Comparison of ENCODE assay signal across 8 cellular contexts in genomic region chr14:73227812-73228781, GRCh38. TPM values are rescaled to one million over a fixed set of nuclear protein-coding genes. Genes with fewer than 3 reads are reported as not detected.
DNase-seq lines count a peak whose midpoint lies in the region; ATAC-seq and TF ChIP-seq lines count a peak whose summit lies in the region.

No MANE protein-coding gene starts in this region.

- no TSS peak for BruUV-seq in PC-3 (replicated peaks; lab: Mats Ljungman, UMichigan)

- H3K4ac ChIP-seq in neuronal stem cell (ENCODE audit: low read length) = no peak overlapping the region

- intact Hi-C loops in CD14-positive monocyte (cut with micrococcal nuclease) (no loop called here), PC-3 (cut with micrococcal nuclease) (loop anchor here (2.0 to 10.0 kb wide), 2 partner anchors 245 to 337 kb away; partner anchors contain the start of gene ACOT2)
- intact Hi-C loops in activated T-helper 1 cell treated with anti-CD3 and anti-CD28 coated beads, Interleukin-12 subunit alpha, Interleukin-12 subunit beta, Interleukin-2, Interleukin-4 antibody, amounts not matched to agents 30 ng/mL and 10 ng/mL and 1 ng/mL, durations not matched to agents 14 hours and 24 hours and 36 hours (cut with micrococcal nuclease) = no loop called here

- no peak overlapping the region for H4K8ac ChIP-seq in neuronal stem cell (ENCODE audit: low read depth, low read length)

- H3K9me3 ChIP-seq in PC-3 (ENCODE audit: low read length) (no peaks in the 10 kb centered on the region), neuronal stem cell (replicated peaks in 1 of 2; ENCODE audit: control insufficient read depth in 2 of 2, insufficient read depth in 1 of 2, low read depth in 1 of 2, low read length in 2 of 2) (no peaks in the 10 kb centered on the region)

- H3K9ac ChIP-seq in PC-3 (ENCODE audit: low read length) (peak overlapping the region; percentile 56), neuronal stem cell (ENCODE audit: low read depth, low read length, poor library complexity) (no peak overlapping the region)

- no peak overlapping the region for H2BK120ac ChIP-seq in neuronal stem cell (ENCODE audit: low read depth, low read length)

- H3K9me3 Mint-ChIP-seq in CD14-positive monocyte = peaks cover 0 to 2% (median 0%) of the 10 kb centered on the region in 7 donors
- no peaks in the 10 kb centered on the region for H3K9me3 Mint-ChIP-seq in activated T-helper 1 cell treated with anti-CD3 and anti-CD28 coated beads, Interleukin-12 subunit alpha, Interleukin-12 subunit beta, Interleukin-2, Interleukin-4 antibody, amounts not matched to agents 30 ng/mL and 10 ng/mL and 1 ng/mL, durations not matched to agents 14 hours and 24 hours and 36 hours

- no peak overlapping the region for H3K4me3 Mint-ChIP-seq in CD14-positive monocyte
- H3K4me3 Mint-ChIP-seq in activated T-helper 1 cell treated with anti-CD3 and anti-CD28 coated beads, Interleukin-12 subunit alpha, Interleukin-12 subunit beta, Interleukin-2, Interleukin-4 antibody, amounts not matched to agents 30 ng/mL and 10 ng/mL and 1 ng/mL, durations not matched to agents 14 hours and 24 hours and 36 hours = no peak overlapping the region

- H2AFZ ChIP-seq in PC-3 (ENCODE audit: low read length) = peak overlapping the region; percentile 66
- no peak overlapping the region for H2AFZ ChIP-seq in neuronal stem cell (ENCODE audit: low read length)

- H3K23ac ChIP-seq in neuronal stem cell (ENCODE audit: low read depth, low read length, poor library complexity) = no peak overlapping the region

- no peak overlapping the region for H2AK5ac ChIP-seq in neuronal stem cell (ENCODE audit: low read depth, low read length)

- no peak overlapping the region for H4K91ac ChIP-seq in neuronal stem cell (ENCODE audit: low read depth, low read length, poor library complexity)

- H3K79me1 ChIP-seq in neuronal stem cell (ENCODE audit: low read depth, low read length) = no peaks in the 10 kb centered on the region

- no peaks in the 10 kb centered on the region for H4K20me1 ChIP-seq in PC-3 (ENCODE audit: low read length)

- H3K36me3 ChIP-seq in PC-3 (ENCODE audit: low read depth, low read length) = no peaks in the 10 kb centered on the region
- H3K36me3 ChIP-seq in neuronal stem cell (replicated peaks in 1 of 2; ENCODE audit: control insufficient read depth in 2 of 2, insufficient read depth in 2 of 2, low read length in 2 of 2) = peaks cover 0 to 16% of the 10 kb centered on the region in 2 donors

- H3K27me3 ChIP-seq in PC-3 (ENCODE audit: low read length) = no peaks in the 10 kb centered on the region
- no peaks in the 10 kb centered on the region for H3K27me3 ChIP-seq in neuronal stem cell (ENCODE audit: control insufficient read depth in 3 of 3, insufficient read depth in 3 of 3, low read depth in 1 of 3, low read length in 3 of 3)

- H3K27me3 Mint-ChIP-seq in CD14-positive monocyte (ENCODE audit: low read depth in 3 of 3) = peaks cover 4 to 17% (median 7%) of the 10 kb centered on the region in 3 donors
- H3K27me3 Mint-ChIP-seq in activated T-helper 1 cell treated with anti-CD3 and anti-CD28 coated beads, Interleukin-12 subunit alpha, Interleukin-12 subunit beta, Interleukin-2, Interleukin-4 antibody, amounts not matched to agents 30 ng/mL and 10 ng/mL and 1 ng/mL, durations not matched to agents 14 hours and 24 hours and 36 hours (ENCODE audit: insufficient read depth) = peaks cover 5% of the 10 kb centered on the region

- CTCF ChIA-PET in PC-3 (lab: Charles Lee) = interaction anchor here (1.2 kb wide), 3 partner anchors 18 to 67 kb away, joined by 6 to 9 read pairs (median 8); no protein-coding TSS in a partner anchor

- no peak for TF ChIP-seq CTCF in CD14-positive monocyte (IDR thresholded peaks at IDR 0.05)
- no peak for TF ChIP-seq CTCF in PC-3 (conservative IDR thresholded peaks at IDR 0.05; ENCODE audit: low read depth, low read length)
- TF ChIP-seq CTCF in epithelial cell of proximal tubule (conservative IDR thresholded peaks at IDR 0.05; ENCODE audit: low read depth, low read length) = no peak

- H3K18ac ChIP-seq in neuronal stem cell (ENCODE audit: low read length) = peak overlapping the region; percentile 36

- H3K4me1 ChIP-seq in PC-3 (ENCODE audit: insufficient read depth, low read length) (peaks cover 23% of the 10 kb centered on the region), neuronal stem cell (ENCODE audit: control insufficient read depth in 2 of 2, insufficient read depth in 1 of 2, low read depth in 1 of 2, low read length in 2 of 2) (peaks cover 7 to 19% of the 10 kb centered on the region in 2 donors)

- H3K4me3 ChIP-seq in PC-3 (ENCODE audit: low read length) (peak overlapping the region; percentile 40; the same call in 1 of the 2 replicates), epithelial cell of proximal tubule (ENCODE audit: low read depth, low read length) (peak overlapping the region; percentile 21), neuronal stem cell (ENCODE audit: low read length in 2 of 2) (no peak overlapping the region)

- DNase-seq in CD14-positive monocyte (ENCODE audit: low spot score) (peak; percentile 44), PC-3 (peak; percentile 97), epithelial cell of proximal tubule (ENCODE audit: low read depth) (peak; percentile 97), neuronal stem cell (ENCODE audit: low spot score) (no peak)
- DNase-seq in activated CD8-positive, alpha-beta memory T cell treated with anti-CD3 and anti-CD28 coated beads for 24 hours = no peak
- DNase-seq in activated T-helper 1 cell treated with anti-CD3 and anti-CD28 coated beads, Interleukin-12 subunit alpha, Interleukin-12 subunit beta, Interleukin-2, Interleukin-4 antibody, amounts not matched to agents 30 ng/mL and 10 ng/mL and 1 ng/mL, durations not matched to agents 14 hours and 24 hours and 36 hours (ENCODE audit: low spot score) = no peak

- H3K36me3 Mint-ChIP-seq in CD14-positive monocyte = peaks cover 49 to 61% of the 10 kb centered on the region in 2 donors
- peaks cover 8% of the 10 kb centered on the region for H3K36me3 Mint-ChIP-seq in activated T-helper 1 cell treated with anti-CD3 and anti-CD28 coated beads, Interleukin-12 subunit alpha, Interleukin-12 subunit beta, Interleukin-2, Interleukin-4 antibody, amounts not matched to agents 30 ng/mL and 10 ng/mL and 1 ng/mL, durations not matched to agents 14 hours and 24 hours and 36 hours (ENCODE audit: low read depth)

- no CpG with 5 or more reads among the region's 25 CpGs for WGBS in neuronal stem cell (ENCODE audit: extremely low coverage in 2 of 2, insufficient read length in 2 of 2, insufficient replicate concordance in 1 of 2), 2 donors

- peaks cover 5% of the 10 kb centered on the region for H3K4me1 Mint-ChIP-seq in CD14-positive monocyte
- H3K4me1 Mint-ChIP-seq in activated T-helper 1 cell treated with anti-CD3 and anti-CD28 coated beads, Interleukin-12 subunit alpha, Interleukin-12 subunit beta, Interleukin-2, Interleukin-4 antibody, amounts not matched to agents 30 ng/mL and 10 ng/mL and 1 ng/mL, durations not matched to agents 14 hours and 24 hours and 36 hours (ENCODE audit: low read depth) = peaks cover 3% of the 10 kb centered on the region

- H3K27ac ChIP-seq in PC-3 (ENCODE audit: low read length) (peak overlapping the region; percentile 88), neuronal stem cell (replicated peaks; ENCODE audit: low read length) (no peak overlapping the region)

- POLR2A ChIA-PET in PC-3 (lab: Charles Lee; ENCODE audit: unreplicated experiment) = interaction anchor here (0.5 to 0.7 kb wide), 2 partner anchors 18 to 24 kb away, joined by 3 to 6 read pairs; no protein-coding TSS in a partner anchor

- H3K79me2 ChIP-seq in PC-3 (ENCODE audit: low read length) = no peaks in the 10 kb centered on the region

- H3K4me2 ChIP-seq in PC-3 (ENCODE audit: low read length) (peak overlapping the region; percentile 79), neuronal stem cell (ENCODE audit: insufficient read depth, low read length, poor library complexity, severe bottlenecking) (no peak overlapping the region)

- H2BK5ac ChIP-seq in neuronal stem cell (ENCODE audit: low read length) = no peak overlapping the region

- peak overlapping the region; percentile 26 to 86 (median 71) for H3K27ac Mint-ChIP-seq in CD14-positive monocyte
- no peak overlapping the region for H3K27ac Mint-ChIP-seq in activated T-helper 1 cell treated with anti-CD3 and anti-CD28 coated beads, Interleukin-12 subunit alpha, Interleukin-12 subunit beta, Interleukin-2, Interleukin-4 antibody, amounts not matched to agents 30 ng/mL and 10 ng/mL and 1 ng/mL, durations not matched to agents 14 hours and 24 hours and 36 hours

- peak; percentile 88 for ATAC-seq in PC-3
- ATAC-seq in HG02870 (IDR thresholded peaks at IDR 0.05; ENCODE audit: unreplicated experiment) = no peak
- no peak for ATAC-seq in HG02642 (IDR thresholded peaks at IDR 0.05; ENCODE audit: poor library complexity, unreplicated experiment)

- no peaks in the 10 kb centered on the region for H3K9me2 ChIP-seq in PC-3 (replicated peaks; ENCODE audit: low read length)

- peak overlapping the region; percentile 37 for H2BK15ac ChIP-seq in neuronal stem cell (ENCODE audit: low read length)

- no peaks in the 10 kb centered on the region for H3F3A ChIP-seq in PC-3 (ENCODE audit: low read length, unreplicated experiment)

- no peak overlapping the region for H3K14ac ChIP-seq in neuronal stem cell (ENCODE audit: low read length)

- no peak overlapping the region for H2BK12ac ChIP-seq in neuronal stem cell (ENCODE audit: low read length)

RNA-seq across cellular contexts. Expression of gene PAPLN, which starts 9.2 kb away (rescaled TPM):
- under 1 TPM; 0.58 to 0.73 TPM for polyA plus RNA-seq in CD14-positive monocyte
- total RNA-seq in PC-3 (2014; rRNA removed) = 0.35 and 0.40 TPM in 2 replicates
- total RNA-seq in epithelial cell of proximal tubule = 5.9 and 12.7 TPM in 2 replicates
- polyA plus RNA-seq in neuronal stem cell (2013, experiment 1 of 2) = 15.1 TPM
- polyA plus RNA-seq in neuronal stem cell (2013, experiment 2 of 2) = 15.7 TPM
- 0.39 and 0.96 TPM in 2 replicates for total RNA-seq in activated T-helper 1 cell treated with anti-CD3 and anti-CD28 coated beads, Interleukin-12 subunit alpha, Interleukin-12 subunit beta, Interleukin-2, Interleukin-4 antibody, amounts not matched to agents 30 ng/mL and 10 ng/mL and 1 ng/mL, durations not matched to agents 14 hours and 24 hours and 36 hours

Comparison
In these comparisons a context has a peak if more than half of its experiments do, and no peak if none do; other contexts are left out.
1. DNase-seq: peak in CD14-positive monocyte (single experiment), PC-3 (single experiment) and epithelial cell of proximal tubule (single experiment); none in neuronal stem cell (single experiment), activated CD8-positive, alpha-beta memory T cell treated with anti-CD3 and anti-CD28 coated beads for 24 hours (single experiment) and activated T-helper 1 cell treated with anti-CD3 and anti-CD28 coated beads, Interleukin-12 subunit alpha, Interleukin-12 subunit beta, Interleukin-2, Interleukin-4 antibody, amounts not matched to agents 30 ng/mL and 10 ng/mL and 1 ng/mL, durations not matched to agents 14 hours and 24 hours and 36 hours (single experiment).
2. H3K4me3 ChIP-seq: peak in PC-3 (single experiment) and epithelial cell of proximal tubule (single experiment); none in neuronal stem cell (0 of 2).